In genomic region chr17:64420143-64420670, GRCh38 we compare ENCODE assay signal across 8 cellular contexts. TPM values are rescaled to one million over a fixed set of nuclear protein-coding genes. Genes with fewer than 3 reads are reported as not detected.
DNase-seq lines count a peak whose midpoint lies in the region; ATAC-seq, FAIRE-seq and TF ChIP-seq lines count a peak whose summit lies in the region.

No MANE protein-coding gene starts in this region.

- no peaks in the 10 kb centered on the region for H3K9me3 ChIP-seq in pancreas

- DNase-seq in Daoy (ENCODE audit: low read depth): peak; percentile 72
- DNase-seq in HS-27A (ENCODE audit: low read depth): peak; percentile 26
- DNase-seq in NCI-H524 treated with DMSO at 0.1 percent for 48 hours (lab: John Stamatoyannopoulos, UW): peak; percentile 46
- DNase-seq in activated T-cell treated with anti-CD3 and anti-CD28 coated beads, Interleukin-2, amount 50 U/mL, for 1 hour: peak; percentile 49
- peak; percentile 58 for DNase-seq in germinal center (ENCODE audit: low spot score)
- peak in 2 of 6 donors; percentile 8 to 25 for DNase-seq in pancreas
- no peak for DNase-seq in lower leg skin (ENCODE audit: low spot score in 2 of 2)

- no peak for FAIRE-seq in pancreas (lab: Jason Lieb, UNC)

- TF ChIP-seq POLR2A in lower leg skin (IDR thresholded peaks at IDR 0.05): no peak

- H3K4me3 ChIP-seq in pancreas: no peak overlapping the region
- H3K4me3 ChIP-seq in lower leg skin (ENCODE audit: low read depth, poor library complexity, severe bottlenecking): no peak overlapping the region

- intact Hi-C loops in pancreas (cut with DNase I): loop anchor here in 1 of 3 donors (10.0 kb wide), 1 partner anchor 315 kb away; no protein-coding TSS in a partner anchor
- intact Hi-C loops in lower leg skin (cut with DNase I; ENCODE audit: low total_unique reads): no loop called here

- WGBS in pancreas, 2 donors: 22 to 25% methylated on average over 6 of the region's 6 CpGs
- 32% methylated on average over 6 of the region's 6 CpGs for WGBS in lower leg skin, 2 donors

- peak; percentile 21 to 73 (median 56) for TF ChIP-seq CTCF in pancreas (IDR thresholded peaks at IDR 0.05)
- peak in 1 of 3 donors; percentile 23 for TF ChIP-seq CTCF in lower leg skin (IDR thresholded peaks at IDR 0.05)

- ATAC-seq in pancreas (peak; percentile 87 to 94 (median 92)), GM21381 (IDR thresholded peaks at IDR 0.05; ENCODE audit: unreplicated experiment) (no peak)

- H3K4me1 ChIP-seq in pancreas: no peaks in the 10 kb centered on the region

- H3K36me3 ChIP-seq in pancreas: no peaks in the 10 kb centered on the region

- H3K27ac ChIP-seq in pancreas: no peak overlapping the region

- H3K27me3 ChIP-seq in pancreas: no peaks in the 10 kb centered on the region

RNA-seq across cellular contexts. Expression of gene MILR1, which starts 28.7 kb away (rescaled TPM):
- total RNA-seq in Daoy (2014; rRNA removed; shearing (Covaris generic)): 5.1 and 11.0 TPM in 2 replicates
- total RNA-seq in pancreas (1 to 10 TPM in 4 of 6 donors, under 1 TPM in 2; 0.51 to 6.3 (median 1.1) TPM), lower leg skin (1 to 10 TPM in 1 of 4 donors, not detected in 3; 1.8 TPM)
- 1 to 10 TPM; 1.5 to 2.4 TPM for polyA plus RNA-seq in pancreas

RNA-seq across cellular contexts. Expression of gene PECAM1, which starts 29.5 kb away (rescaled TPM):
- total RNA-seq in Daoy (2014; rRNA removed; shearing (Covaris generic)): 0.15 and 3.3 TPM in 2 replicates
- total RNA-seq in pancreas: 10 to 100 TPM; 14.5 to 54.8 (median 28.7) TPM
- polyA plus RNA-seq in pancreas: 10 to 100 TPM in 1 of 2 donors, 1 to 10 TPM in 1; 8.0 to 15.1 TPM
- 10 to 100 TPM; 21.8 to 95.1 (median 38.1) TPM for total RNA-seq in lower leg skin

Comparison
In these comparisons a context has a peak if more than half of its experiments do, and no peak if none do; other contexts are left out.
1. DNase-seq: peak in Daoy (single experiment), HS-27A (single experiment), NCI-H524 treated with DMSO at 0.1 percent for 48 hours (single experiment), activated T-cell treated with anti-CD3 and anti-CD28 coated beads, Interleukin-2, amount 50 U/mL, for 1 hour (single experiment) and germinal center (single experiment); none in lower leg skin (0 of 2).